9 cellular contexts compared by ENCODE assay signal in genomic region chr2:126664234-126664633, GRCh38. TPM values are rescaled to one million over a fixed set of nuclear protein-coding genes. Genes with fewer than 3 reads are reported as not detected.
DNase-seq lines count a peak whose midpoint lies in the region; ATAC-seq and TF ChIP-seq lines count a peak whose summit lies in the region.
"Had no signal": no experiment of that assay in that cellular context is flagged by ENCODE, and none has a peak within 500 bp of the region (broad histone marks: within the 10 kb centered on the region; RNA-seq: fewer than 3 reads in every experiment).

No MANE protein-coding gene starts in this region.

- ATAC-seq in HG02981 (IDR thresholded peaks at IDR 0.05; ENCODE audit: unreplicated experiment) (peak; percentile 79), left lung (no peak)
- ATAC-seq in activated T-cell treated with anti-CD3 and anti-CD28 coated beads, Interleukin-2, amount 50 U/mL, for 72 hours (replicated peaks in 1 of 2): peak; percentile 58 to 59

- TF ChIP-seq CTCF in transverse colon (IDR thresholded peaks at IDR 0.05) (no peak), left lung (IDR thresholded peaks at IDR 0.05) (no peak), vagina (IDR thresholded peaks at IDR 0.05) (no peak)

- H3K27me3 ChIP-seq in transverse colon: no peaks in the 10 kb centered on the region
- no peaks in the 10 kb centered on the region for H3K27me3 ChIP-seq in left lung
- no peaks in the 10 kb centered on the region for H3K27me3 ChIP-seq in vagina

- H3K27ac ChIP-seq in transverse colon (peak overlapping the region; percentile 13 to 48 (median 38)), left lung (peak overlapping the region in 1 of 2 donors; percentile 34), vagina (no peak overlapping the region)
- H3K27ac ChIP-seq: epithelial cell of prostate had no signal

- in situ Hi-C loops in transverse colon (cut with MboI; ENCODE audit: low pct_ligation_motif_present in 1 of 4, low pct_unique_long_range_greater_than_20kb in 1 of 4, low sequenced_read_pairs in 3 of 4): no loop called here

- H3K36me3 ChIP-seq in transverse colon: no peaks in the 10 kb centered on the region
- no peaks in the 10 kb centered on the region for H3K36me3 ChIP-seq in left lung
- no peaks in the 10 kb centered on the region for H3K36me3 ChIP-seq in vagina

- intact Hi-C loops in transverse colon (cut with DNase I; ENCODE audit: low total_unique reads) (no loop called here), left lung (cut with DNase I) (no loop called here), vagina (cut with DNase I) (no loop called here)

- TF ChIP-seq EP300 in transverse colon (IDR thresholded peaks at IDR 0.05; ENCODE audit: low read depth): no peak

- H3K9me3 ChIP-seq in transverse colon (no peaks in the 10 kb centered on the region), left lung (no peaks in the 10 kb centered on the region), vagina (no peaks in the 10 kb centered on the region)

- H3K27me3 Mint-ChIP-seq in activated T-cell treated with anti-CD3 and anti-CD28 coated beads, Interleukin-2, amount 50 U/mL, for 72 hours (ENCODE audit: low read depth): no peaks in the 10 kb centered on the region

- peak overlapping the region; percentile 97 for H3K27ac Mint-ChIP-seq in activated T-cell treated with anti-CD3 and anti-CD28 coated beads, Interleukin-2, amount 50 U/mL, for 72 hours

- peaks cover 10 to 54% (median 17%) of the 10 kb centered on the region in 4 donors for H3K4me1 ChIP-seq in transverse colon
- H3K4me1 ChIP-seq in left lung: peaks cover 9 to 85% of the 10 kb centered on the region in 2 donors
- peaks cover 84% of the 10 kb centered on the region for H3K4me1 ChIP-seq in vagina

- no peaks in the 10 kb centered on the region for H3K9me3 Mint-ChIP-seq in activated T-cell treated with anti-CD3 and anti-CD28 coated beads, Interleukin-2, amount 50 U/mL, for 72 hours

- peaks cover under 1 to 9% of the 10 kb centered on the region in 2 donors for H3K36me3 Mint-ChIP-seq in activated T-cell treated with anti-CD3 and anti-CD28 coated beads, Interleukin-2, amount 50 U/mL, for 72 hours (ENCODE audit: insufficient read depth in 2 of 2)

- 53 to 75% methylated on average over 3 of the region's 3 CpGs for WGBS in transverse colon (ENCODE audit: low coverage in 1 of 2), 2 donors

- peaks cover 90% of the 10 kb centered on the region for H3K4me1 Mint-ChIP-seq in activated T-cell treated with anti-CD3 and anti-CD28 coated beads, Interleukin-2, amount 50 U/mL, for 72 hours (ENCODE audit: low read depth)

- H3K4me3 Mint-ChIP-seq in activated T-cell treated with anti-CD3 and anti-CD28 coated beads, Interleukin-2, amount 50 U/mL, for 72 hours: peak overlapping the region; percentile 79 to 89

- DNase-seq in stimulated activated CD4-positive, alpha-beta T cell treated with anti-CD3 and anti-CD28 coated beads, Interleukin-15, amount 100 ng/mL, for 24 hours: peak; percentile 34
- no peak for DNase-seq in stimulated activated CD4-positive, alpha-beta T cell treated with anti-CD3 and anti-CD28 coated beads, Interleukin-4, amount 100 ng/mL, for 1 hour
- DNase-seq in activated T-cell treated with anti-CD3 and anti-CD28 coated beads, Interleukin-2, amount 50 U/mL, for 72 hours: peak; percentile 48 to 51
- DNase-seq in transverse colon (peak; percentile 26), left lung (no peak), vagina (ENCODE audit: extremely low spot score in 2 of 2) (no peak), RPMI8226 (no peak)

- no peak overlapping the region for H3K4me3 ChIP-seq in transverse colon
- no peak overlapping the region for H3K4me3 ChIP-seq in left lung
- no peak overlapping the region for H3K4me3 ChIP-seq in vagina

- TF ChIP-seq POLR2A in transverse colon (IDR thresholded peaks at IDR 0.05): no peak
- TF ChIP-seq POLR2A in vagina (IDR thresholded peaks at IDR 0.05): no peak

RNA-seq across cellular contexts. Expression of gene GYPC, which starts 8.3 kb away (rescaled TPM):
- total RNA-seq in activated T-cell treated with anti-CD3 and anti-CD28 coated beads, Interleukin-2, amount 50 U/mL, for 72 hours: 100 to 1,000 TPM; 144 to 148 TPM
- total RNA-seq in transverse colon (10 to 100 TPM; 19.1 to 40.2 (median 28.5) TPM), left lung (10 to 100 TPM; 44.0 to 74.0 TPM), vagina (84.2 TPM)

Comparison
In these comparisons a context has a peak if more than half of its experiments do, and no peak if none do; other contexts are left out.
1. DNase-seq: peak in stimulated activated CD4-positive, alpha-beta T cell treated with anti-CD3 and anti-CD28 coated beads, Interleukin-15, amount 100 ng/mL, for 24 hours (single experiment), activated T-cell treated with anti-CD3 and anti-CD28 coated beads, Interleukin-2, amount 50 U/mL, for 72 hours (2 of 2) and transverse colon (single experiment); none in stimulated activated CD4-positive, alpha-beta T cell treated with anti-CD3 and anti-CD28 coated beads, Interleukin-4, amount 100 ng/mL, for 1 hour (single experiment), left lung (0 of 2), vagina (0 of 2) and RPMI8226 (single experiment).